ENCODE assay signal across 14 cellular contexts in the genomic region with DNA sequence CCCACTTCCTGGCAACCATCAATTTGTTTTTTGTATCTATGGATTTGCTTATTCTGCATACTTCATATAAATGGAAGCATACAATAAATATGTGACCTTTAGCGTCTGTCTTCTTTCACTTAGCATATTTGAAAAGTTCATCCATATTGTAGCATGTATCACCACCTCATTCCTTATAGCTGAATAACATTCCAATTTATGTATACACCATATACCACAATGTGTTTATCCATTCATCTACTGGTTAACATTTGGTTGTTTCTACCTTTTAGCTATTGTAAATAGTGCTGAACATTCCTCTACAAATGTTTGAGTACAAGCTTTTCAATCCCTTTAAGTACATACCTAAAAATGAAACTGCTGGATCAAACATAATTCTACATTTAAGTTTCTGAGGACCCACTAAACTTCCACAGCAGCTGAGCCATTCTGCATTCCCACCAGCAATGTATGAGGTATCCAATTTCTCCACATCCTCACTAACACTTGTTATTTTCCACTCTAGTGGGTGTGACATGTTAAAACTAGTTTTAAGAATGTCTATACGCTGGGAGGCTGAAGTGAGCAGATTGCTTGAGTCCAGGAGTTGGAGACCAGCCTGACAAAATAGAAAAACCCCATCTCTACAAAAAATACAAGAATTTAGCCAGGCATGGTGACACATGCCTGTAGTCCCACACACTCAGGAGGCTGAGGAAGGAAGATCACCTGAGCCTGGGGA. TPM values are rescaled to one million over a fixed set of nuclear protein-coding genes. Genes with fewer than 3 reads are reported as not detected.
A peak's percentile ranks its signal among the peaks of the same experiment; 100 is the strongest.
DNase-seq lines count a peak whose midpoint lies in the region; ATAC-seq and TF ChIP-seq lines count a peak whose summit lies in the region.
"Had no signal": no experiment of that assay in that cellular context is flagged by ENCODE, and none has a peak within 500 bp of the region (broad histone marks: within the 10 kb centered on the region; RNA-seq: fewer than 3 reads in every experiment).

No MANE protein-coding gene starts in this region.

- no peaks in the 10 kb centered on the region for H3K9me3 ChIP-seq in prostate gland

- TF ChIP-seq CTCF in prostate gland (IDR thresholded peaks at IDR 0.05), result no peak

- H3K27me3 ChIP-seq in prostate gland (replicated peaks; ENCODE audit: insufficient read depth), result no peaks in the 10 kb centered on the region

- peaks cover 4% of the 10 kb centered on the region for H3K4me1 ChIP-seq in prostate gland (replicated peaks)

- WGBS in prostate gland, result 43% methylated on average over 2 of the region's 2 CpGs

- H3K36me3 ChIP-seq in prostate gland, result no peaks in the 10 kb centered on the region

- ATAC-seq in HG03139 (IDR thresholded peaks at IDR 0.05; ENCODE audit: unreplicated experiment), result no peak
- ATAC-seq: sciatic nerve had no signal

- H3K27ac ChIP-seq in prostate gland, result no peak overlapping the region

- peak; percentile 56 for DNase-seq in ELR (ENCODE audit: low read depth)
- DNase-seq in NCI-H446 (lab: John Stamatoyannopoulos, UW), result peak; percentile 33 to 77
- DNase-seq in dedifferentiated amniotic fluid mesenchymal stem cell (ENCODE audit: extremely low spot score), result peak; percentile 68
- peak; percentile 5 for DNase-seq in prostate gland (ENCODE audit: low spot score)
- no peak for DNase-seq in kidney glomerular epithelial cell (lab: John Stamatoyannopoulos, UW)
- DNase-seq in SHP77 (lab: John Stamatoyannopoulos, UW), result no peak
- DNase-seq in GOT3 (lab: John Stamatoyannopoulos, UW), result no peak
- DNase-seq: activated naive CD4-positive, alpha-beta T cell treated with anti-CD3 and anti-CD28 coated beads, Interleukin-2, amount 50 U/mL, for 16 hours; COR-L47; hippocampal formation; NK-92 treated with Interleukin-12 subunit alpha and Interleukin-12 subunit beta, amount 100 ng/mL, for 24 hours; T-helper 2 cell had no signal

- intact Hi-C loops in prostate gland (cut with DNase I), result no loop called here

- no peak overlapping the region for H3K4me3 ChIP-seq in prostate gland

- TF ChIP-seq POLR2A in prostate gland (IDR thresholded peaks at IDR 0.05), result no peak

RNA-seq across cellular contexts. Expression of gene NUDT3, which starts 32.9 kb away (rescaled TPM):
- 10 to 100 TPM; 28.9 to 30.8 TPM for total RNA-seq in prostate gland

Comparison
In these comparisons a context has a peak if more than half of its experiments do, and no peak if none do; other contexts are left out.
1. DNase-seq: peak in ELR (single experiment), NCI-H446 (2 of 2), dedifferentiated amniotic fluid mesenchymal stem cell (single experiment) and prostate gland (single experiment); none in kidney glomerular epithelial cell (single experiment), SHP77 (0 of 2) and GOT3 (single experiment).